ENCODE assay signal across 12 cellular contexts in genomic region chr17:68355093-68355492, GRCh38.
DNase-seq lines count a peak whose midpoint lies in the region; ATAC-seq and TF ChIP-seq lines count a peak whose summit lies in the region.
"Had no signal": no experiment of that assay in that cellular context is flagged by ENCODE, and none has a peak within 500 bp of the region (broad histone marks: within the 10 kb centered on the region; RNA-seq: fewer than 3 reads in every experiment).

No MANE protein-coding gene starts in this region.

- H3K4me1 Mint-ChIP-seq in CD4-positive, CD25-positive, alpha-beta regulatory T cell: peaks cover 18 to 76% (median 43%) of the 10 kb centered on the region in 4 donors
- peaks cover 57 to 64% of the 10 kb centered on the region in 2 donors for H3K4me1 Mint-ChIP-seq in natural killer cell treated with Interleukin-12 subunit alpha and Interleukin-12 subunit beta and Interleukin-15 and Interleukin-18, amount 100 ng/mL, for 72 hours (ENCODE audit: low read depth in 2 of 2)
- peaks cover 3% of the 10 kb centered on the region for H3K4me1 Mint-ChIP-seq in neural progenitor cell
- H3K4me1 Mint-ChIP-seq: mesothelial cell of epicardium had no signal

- H3K9ac ChIP-seq in neural progenitor cell: no peak overlapping the region

- no peak overlapping the region for H3K4me2 ChIP-seq in neural progenitor cell

- H3K27me3 ChIP-seq in CD4-positive, CD25-positive, alpha-beta regulatory T cell (ENCODE audit: control insufficient read depth, insufficient read depth, low read length): no peaks in the 10 kb centered on the region
- H3K27me3 ChIP-seq in brain microvascular endothelial cell (replicated peaks) (no peaks in the 10 kb centered on the region), neural progenitor cell (no peaks in the 10 kb centered on the region)

- H3K79me2 ChIP-seq in neural progenitor cell (ENCODE audit: low read depth): no peaks in the 10 kb centered on the region

- no peak for TF ChIP-seq CTCF in brain microvascular endothelial cell (IDR thresholded peaks at IDR 0.05; ENCODE audit: low read depth, low read length, missing control alignments)
- TF ChIP-seq CTCF in neural progenitor cell (IDR thresholded peaks at IDR 0.05): no peak

- H3K9me3 Mint-ChIP-seq in CD4-positive, CD25-positive, alpha-beta regulatory T cell: no peaks in the 10 kb centered on the region
- no peaks in the 10 kb centered on the region for H3K9me3 Mint-ChIP-seq in natural killer cell treated with Interleukin-12 subunit alpha and Interleukin-12 subunit beta and Interleukin-15 and Interleukin-18, amount 100 ng/mL, for 72 hours
- no peaks in the 10 kb centered on the region for H3K9me3 Mint-ChIP-seq in neural progenitor cell
- H3K9me3 Mint-ChIP-seq: mesothelial cell of epicardium had no signal

- H2AFZ ChIP-seq in neural progenitor cell (replicated peaks): no peak overlapping the region

- H3K36me3 Mint-ChIP-seq in CD4-positive, CD25-positive, alpha-beta regulatory T cell: peaks cover 6% of the 10 kb centered on the region
- no peaks in the 10 kb centered on the region for H3K36me3 Mint-ChIP-seq in natural killer cell treated with Interleukin-12 subunit alpha and Interleukin-12 subunit beta and Interleukin-15 and Interleukin-18, amount 100 ng/mL, for 72 hours
- H3K36me3 Mint-ChIP-seq in neural progenitor cell: peaks cover 7% of the 10 kb centered on the region

- peak overlapping the region in 3 of 4 donors; percentile 13 to 38 (median 26) for H3K4me3 Mint-ChIP-seq in CD4-positive, CD25-positive, alpha-beta regulatory T cell
- H3K4me3 Mint-ChIP-seq in natural killer cell treated with Interleukin-12 subunit alpha and Interleukin-12 subunit beta and Interleukin-15 and Interleukin-18, amount 100 ng/mL, for 72 hours: peak overlapping the region; percentile 74
- H3K4me3 Mint-ChIP-seq in neural progenitor cell: no peak overlapping the region
- H3K4me3 Mint-ChIP-seq: mesothelial cell of epicardium had no signal

- H3K27ac ChIP-seq in CD4-positive, CD25-positive, alpha-beta regulatory T cell (ENCODE audit: insufficient read depth, low read length, poor library complexity, severe bottlenecking): no peak overlapping the region
- H3K27ac ChIP-seq in brain microvascular endothelial cell: peak overlapping the region; percentile 80
- H3K27ac ChIP-seq in neural progenitor cell: no peak overlapping the region

- H3K27ac Mint-ChIP-seq in CD4-positive, CD25-positive, alpha-beta regulatory T cell: peak overlapping the region; percentile 32 to 79 (median 38)
- H3K27ac Mint-ChIP-seq in natural killer cell treated with Interleukin-12 subunit alpha and Interleukin-12 subunit beta and Interleukin-15 and Interleukin-18, amount 100 ng/mL, for 72 hours: peak overlapping the region; percentile 35 to 42
- H3K27ac Mint-ChIP-seq in neural progenitor cell: no peak overlapping the region
- H3K27ac Mint-ChIP-seq: mesothelial cell of epicardium had no signal

- no peaks in the 10 kb centered on the region for H3F3A ChIP-seq in neural progenitor cell (ENCODE audit: low read depth)

- DNase-seq in CD4-positive, CD25-positive, alpha-beta regulatory T cell: no peak
- DNase-seq in HS-5 (ENCODE audit: low read depth): peak; percentile 28
- peak; percentile 81 for DNase-seq in brain microvascular endothelial cell
- no peak for DNase-seq in natural killer cell treated with Interleukin-12 subunit alpha and Interleukin-12 subunit beta and Interleukin-15 and Interleukin-18, amount 100 ng/mL, for 72 hours (ENCODE audit: low spot score)
- no peak for DNase-seq in neural progenitor cell (ENCODE audit: low spot score)
- no peak for DNase-seq in HK-2 (ENCODE audit: unreplicated experiment)
- no peak for DNase-seq in inferior parietal cortex (ENCODE audit: extremely low spot score)
- DNase-seq: Calu3, NCI-H1092 treated with DMSO at 0.1 percent for 48 hours, NCI-H510A had no signal

- H4K20me1 ChIP-seq in neural progenitor cell (ENCODE audit: low read depth): no peaks in the 10 kb centered on the region

- H3K36me3 ChIP-seq in CD4-positive, CD25-positive, alpha-beta regulatory T cell (ENCODE audit: control insufficient read depth, insufficient read depth, low read length): no peaks in the 10 kb centered on the region
- H3K36me3 ChIP-seq in brain microvascular endothelial cell (replicated peaks) (no peaks in the 10 kb centered on the region), neural progenitor cell (no peaks in the 10 kb centered on the region)

- H3K9me3 ChIP-seq in CD4-positive, CD25-positive, alpha-beta regulatory T cell (ENCODE audit: control insufficient read depth in 2 of 2, low read length in 2 of 2): no peaks in the 10 kb centered on the region
- no peaks in the 10 kb centered on the region for H3K9me3 ChIP-seq in neural progenitor cell (ENCODE audit: low read depth)

- no peak for ATAC-seq in CD4-positive, CD25-positive, alpha-beta regulatory T cell (ENCODE audit: low read depth in 2 of 2)
- peak; percentile 50 to 75 for ATAC-seq in natural killer cell treated with Interleukin-12 subunit alpha and Interleukin-12 subunit beta and Interleukin-15 and Interleukin-18, amount 100 ng/mL, for 72 hours
- ATAC-seq: Panc1 had no signal

- in situ Hi-C loops in brain microvascular endothelial cell (cut with HindIII; ENCODE audit: low pct_ligation_motif_present, low sequenced_read_pairs): no loop called here

- H3K4me3 ChIP-seq in CD4-positive, CD25-positive, alpha-beta regulatory T cell (ENCODE audit: low read depth, low read length): no peak overlapping the region
- H3K4me3 ChIP-seq in brain microvascular endothelial cell (ENCODE audit: low read depth, low read length) (no peak overlapping the region), neural progenitor cell (no peak overlapping the region)

- H3K27me3 Mint-ChIP-seq in CD4-positive, CD25-positive, alpha-beta regulatory T cell: no peaks in the 10 kb centered on the region
- no peaks in the 10 kb centered on the region for H3K27me3 Mint-ChIP-seq in natural killer cell treated with Interleukin-12 subunit alpha and Interleukin-12 subunit beta and Interleukin-15 and Interleukin-18, amount 100 ng/mL, for 72 hours
- H3K27me3 Mint-ChIP-seq in neural progenitor cell (ENCODE audit: insufficient read depth, low read depth): no peaks in the 10 kb centered on the region

- peaks cover 71% of the 10 kb centered on the region for H3K4me1 ChIP-seq in CD4-positive, CD25-positive, alpha-beta regulatory T cell (ENCODE audit: control insufficient read depth, insufficient read depth, low read length, poor library complexity, severe bottlenecking)
- peaks cover 6% of the 10 kb centered on the region for H3K4me1 ChIP-seq in neural progenitor cell

Comparison
In these comparisons a context has a peak if more than half of its experiments do, and no peak if none do; other contexts are left out.
1. ATAC-seq: peak in natural killer cell treated with Interleukin-12 subunit alpha and Interleukin-12 subunit beta and Interleukin-15 and Interleukin-18, amount 100 ng/mL, for 72 hours (2 of 2); none in CD4-positive, CD25-positive, alpha-beta regulatory T cell (0 of 2).
2. DNase-seq: peak in HS-5 (single experiment) and brain microvascular endothelial cell (single experiment); none in CD4-positive, CD25-positive, alpha-beta regulatory T cell (0 of 3), natural killer cell treated with Interleukin-12 subunit alpha and Interleukin-12 subunit beta and Interleukin-15 and Interleukin-18, amount 100 ng/mL, for 72 hours (single experiment), neural progenitor cell (single experiment), HK-2 (single experiment) and inferior parietal cortex (single experiment).